Comparison of ENCODE assay signal across 12 cellular contexts in the genomic region with DNA sequence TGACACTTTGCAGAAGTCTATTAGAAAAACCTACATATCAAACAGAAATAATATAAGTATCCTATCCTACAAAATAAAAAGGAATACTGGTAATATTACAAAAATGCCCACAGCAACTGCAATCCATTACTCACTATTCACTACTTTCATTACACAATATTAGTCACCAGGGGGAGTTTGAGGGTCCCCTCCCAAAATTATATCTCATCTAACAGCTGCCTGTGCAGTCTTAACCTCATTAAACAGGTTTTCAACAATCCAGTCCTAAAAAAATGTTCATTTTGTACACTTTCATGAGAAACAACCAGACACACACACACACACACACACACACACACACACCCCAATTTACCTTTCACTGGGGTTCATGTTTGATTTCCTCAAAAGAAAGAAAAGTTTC. TPM values are rescaled to one million over a fixed set of nuclear protein-coding genes. Genes with fewer than 3 reads are reported as not detected.
DNase-seq lines count a peak whose midpoint lies in the region; ATAC-seq, FAIRE-seq and TF ChIP-seq lines count a peak whose summit lies in the region.
"Had no signal": no experiment of that assay in that cellular context is flagged by ENCODE, and none has a peak within 500 bp of the region (broad histone marks: within the 10 kb centered on the region; RNA-seq: fewer than 3 reads in every experiment).

No MANE protein-coding gene starts in this region.

- no peaks in the 10 kb centered on the region for H3K9me3 ChIP-seq in T-helper 17 cell (ENCODE audit: control insufficient read depth, low read length, poor library complexity, severe bottlenecking)

- ATAC-seq in T-helper 17 cell: no peak

- peaks cover 25% of the 10 kb centered on the region for H3K4me1 Mint-ChIP-seq in T-helper 17 cell

- FAIRE-seq in GM18507 (lab: Jason Lieb, UNC): peak; percentile 45
- no peak for FAIRE-seq in GM12891 (lab: Jason Lieb, UNC)
- FAIRE-seq: colon had no signal

- DNase-seq in BJ (ENCODE audit: low read depth): no peak
- DNase-seq in GM18507 (ENCODE audit: extremely low spot score, insufficient read length, low read depth): no peak
- no peak for DNase-seq in T-helper 17 cell
- peak; percentile 18 for DNase-seq in glomerular visceral epithelial cell (ENCODE audit: extremely low spot score)
- DNase-seq in GM12891 (ENCODE audit: insufficient read length, low spot score): no peak
- DNase-seq in posterior vena cava (ENCODE audit: low spot score): no peak
- DNase-seq in NCI-H1436 treated with DMSO at 0.1 percent for 48 hours (lab: John Stamatoyannopoulos, UW): no peak
- DNase-seq in posterior cingulate gyrus: no peak
- DNase-seq: SHP77 had no signal

- TF ChIP-seq CTCF in BJ (IDR thresholded peaks at IDR 0.05; ENCODE audit: insufficient read depth, low read depth, low read length): 0 out of 2 replicates have a peak, but pooled peaks have one; percentile 17

- H3K4me3 Mint-ChIP-seq in T-helper 17 cell: no peak overlapping the region

- no peaks in the 10 kb centered on the region for H3K36me3 Mint-ChIP-seq in T-helper 17 cell (ENCODE audit: low read depth)

- no peaks in the 10 kb centered on the region for H3K27me3 ChIP-seq in BJ (ENCODE audit: control insufficient read depth, insufficient read depth, low read length)

- no peak for TF ChIP-seq POLR2A in GM12891 (IDR thresholded peaks at IDR 0.05; ENCODE audit: low read depth, low read length)

- H3K27ac Mint-ChIP-seq in T-helper 17 cell: peak overlapping the region; percentile 90

- no peak overlapping the region for H3K4me3 ChIP-seq in BJ (ENCODE audit: low read depth, low read length)

- no peaks in the 10 kb centered on the region for H3K36me3 ChIP-seq in BJ (ENCODE audit: control insufficient read depth, insufficient read depth, low read length)

- CTCF ChIA-PET in BJ (lab: Yijun Ruan, JAX): interaction anchor here (0.7 to 1.3 kb wide), 2 partner anchors 14 to 138 kb away, joined by 3 read pairs; no protein-coding TSS in a partner anchor

- POLR2A ChIA-PET in BJ (lab: Charles Lee): no interaction called here

- intact Hi-C loops in posterior vena cava (cut with DNase I) (loop anchor here in 1 of 2 donors (10.0 kb wide), 1 partner anchor 189 kb away; no protein-coding TSS in a partner anchor), posterior cingulate gyrus (cut with DNase I) (loop anchor here (10.0 kb wide), 1 partner anchor 109 kb away; no protein-coding TSS in a partner anchor)

- H3K27me3 Mint-ChIP-seq in T-helper 17 cell: no peaks in the 10 kb centered on the region

TF ChIP-seq in GM12891, 5 proteins besides CTCF, POLR2A, EP300 and RAD21:
- TF ChIP-seq SPI1 (IDR thresholded peaks at IDR 0.05; ENCODE audit: low read depth, low read length) (no peak), POU2F2 (IDR thresholded peaks at IDR 0.05; ENCODE audit: low read depth, low read length) (no peak), TAF1 (IDR thresholded peaks at IDR 0.05; ENCODE audit: low read depth, low read length) (no peak), PAX5 (IDR thresholded peaks at IDR 0.05; ENCODE audit: insufficient read depth, low read length, severe bottlenecking) (no peak), POLR2AphosphoS5 (IDR thresholded peaks at IDR 0.05; ENCODE audit: low read depth, low read length) (no peak)
TF ChIP-seq in GM12891: peak in this region for 0.

RNA-seq across cellular contexts. Expression of gene CLOCK, which starts 2.9 kb away (rescaled TPM):
- 14.5 and 21.2 TPM in 2 replicates for polyA plus RNA-seq in BJ (2011; rRNA removed)
- 36.3 and 43.8 TPM in 2 replicates for polyA minus RNA-seq in BJ (2011; rRNA and poly(A)+ RNA removed)
- total RNA-seq in T-helper 17 cell: 10 to 100 TPM; 11.6 to 15.1 TPM
- 3.3 TPM for polyA plus RNA-seq in GM12891 (2012; ENCODE audit: low read depth, missing spikeins)
- 10 to 100 TPM; 35.2 to 45.1 TPM for total RNA-seq in posterior vena cava

RNA-seq across cellular contexts. Expression of gene PDCL2, which starts 48.2 kb away (rescaled TPM):
- polyA plus RNA-seq in BJ (2011; rRNA removed): not detected in 2 replicates
- polyA minus RNA-seq in BJ (2011; rRNA and poly(A)+ RNA removed): not detected in 2 replicates
- total RNA-seq in T-helper 17 cell: not detected
- not detected for polyA plus RNA-seq in GM12891 (2012; ENCODE audit: low read depth, missing spikeins)
- total RNA-seq in posterior vena cava: not detected
- total RNA-seq: M059J, pulmonary artery endothelial cell had no signal
